In genomic region chr14:59395672-59396071, GRCh38 we compare ENCODE assay signal across 2 cellular contexts.
TF ChIP-seq lines count a peak whose summit lies in the region.

No MANE protein-coding gene starts in this region.

TF ChIP-seq in GM23338, 12 proteins besides CTCF, POLR2A, EP300 and RAD21 (continued from another document):
- no peak for TF ChIP-seq ETS1 (IDR thresholded peaks at IDR 0.05)
- no peak for TF ChIP-seq STAT1 (IDR thresholded peaks at IDR 0.05; ENCODE audit: unreplicated experiment)
- no peak for TF ChIP-seq ZNF462 (CRISPR knock-in tag; IDR thresholded peaks at IDR 0.05)

TF ChIP-seq in H1, 55 proteins besides CTCF, POLR2A, EP300 and RAD21 (continued from another document):
- TF ChIP-seq EZH2 (IDR thresholded peaks at IDR 0.05; ENCODE audit: low read depth, low read length, severe bottlenecking): no peak
